In the genomic region with DNA sequence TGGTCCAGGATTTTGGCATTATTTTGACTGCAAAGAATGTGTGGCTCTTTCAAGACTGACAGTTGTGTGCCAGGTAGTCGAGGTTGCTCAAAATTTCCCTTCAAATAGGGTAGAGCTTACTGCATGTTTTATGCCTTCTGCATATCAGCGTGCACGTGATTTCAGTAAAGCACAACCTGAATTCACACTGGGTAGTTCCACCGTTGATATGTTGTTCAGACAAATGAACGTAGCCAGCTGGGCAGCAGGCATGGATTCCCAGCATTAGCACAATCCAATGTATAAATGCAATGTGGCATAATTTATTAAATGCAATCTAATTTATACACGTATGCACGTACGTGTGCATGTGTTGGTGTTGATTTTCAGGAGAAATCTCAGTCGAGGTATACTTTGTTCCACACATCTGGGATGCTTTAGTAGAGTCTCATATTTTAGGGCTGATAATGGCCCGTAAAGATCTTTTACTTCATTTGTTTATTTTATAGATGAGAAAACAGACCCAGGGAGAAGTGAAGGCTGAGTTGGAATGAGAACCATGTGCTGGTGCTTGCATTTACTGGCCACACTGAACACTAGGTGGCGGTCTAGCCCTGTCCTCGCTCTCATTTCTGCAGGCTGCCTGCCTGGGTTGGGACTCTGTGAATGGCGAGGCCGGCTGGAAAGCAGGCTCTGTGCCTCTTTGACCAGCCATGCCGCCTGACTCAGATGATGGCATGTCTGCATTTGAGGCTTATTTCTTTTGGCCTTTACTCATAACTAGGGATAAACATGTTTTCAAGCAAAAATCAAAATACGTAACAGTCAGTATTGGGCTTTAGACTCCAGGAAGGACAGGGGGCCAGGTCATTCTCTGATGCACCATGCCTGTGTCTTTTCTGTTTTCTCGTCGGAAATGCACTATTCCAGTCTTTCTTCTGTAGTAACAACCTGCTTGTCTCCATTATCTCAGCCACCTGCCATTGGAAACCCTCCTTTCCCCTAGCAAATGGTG, we compare ENCODE assay signal across 8 cellular contexts.
DNase-seq lines count a peak whose midpoint lies in the region; ATAC-seq and TF ChIP-seq lines count a peak whose summit lies in the region.

No MANE protein-coding gene starts in this region.

- no peaks in the 10 kb centered on the region for H3K27me3 ChIP-seq in body of pancreas

- peak overlapping the region; percentile 56 to 87 (median 74) for H3K27ac ChIP-seq in body of pancreas

- no peak overlapping the region for H3K27ac Mint-ChIP-seq in T-cell

- H3K9me3 ChIP-seq in body of pancreas, result no peaks in the 10 kb centered on the region

- H3K36me3 Mint-ChIP-seq in T-cell, result peaks cover 61% of the 10 kb centered on the region

- peaks cover 0 to 6% of the 10 kb centered on the region in 2 donors for H3K36me3 ChIP-seq in body of pancreas (replicated peaks in 1 of 2; ENCODE audit: insufficient read depth in 1 of 2, low read depth in 2 of 2)

- H3K27me3 Mint-ChIP-seq in T-cell, result no peaks in the 10 kb centered on the region

- H3K4me3 ChIP-seq in body of pancreas, result no peak overlapping the region

- peaks cover 48% of the 10 kb centered on the region for H3K4me1 ChIP-seq in body of pancreas

- H3K4me1 Mint-ChIP-seq in T-cell, result peaks cover 4 to 9% (median 6%) of the 10 kb centered on the region in 3 donors

- no peak overlapping the region for H3K4me3 Mint-ChIP-seq in T-cell

- DNase-seq in H4 (ENCODE audit: low spot score), result peak; percentile 32
- peak; percentile 42 for DNase-seq in M059J (ENCODE audit: low read depth)
- DNase-seq in T-cell, result peak in 33 of 34 experiments; percentile 17 to 71 (median 52)
- peak; percentile 77 to 83 (median 80) for DNase-seq in body of pancreas
- DNase-seq in iPS-NIHi11 (ENCODE audit: low spot score), result peak; percentile 80
- DNase-seq in stimulated activated CD4-positive, alpha-beta T cell treated with anti-CD3 and anti-CD28 coated beads, Interleukin-1b, Interleukin-23, amount 100 ng/mL, for 1 hour (ENCODE audit: low read depth in 2 of 2), result peak; percentile 7 to 21
- DNase-seq in NCI-H2029 treated with DMSO at 0.1 percent for 48 hours (lab: John Stamatoyannopoulos, UW), result no peak

- ATAC-seq in T-cell (replicated peaks in 1 of 4) (peak; percentile 70 to 75 (median 72)), body of pancreas (peak; percentile 77)

- no peaks in the 10 kb centered on the region for H3K9me3 Mint-ChIP-seq in T-cell

- 38 to 50% methylated on average over 18 of the region's 18 CpGs for WGBS in body of pancreas, 2 donors

- intact Hi-C loops in body of pancreas (cut with DNase I), result loop anchor here (5.0 kb wide), 1 partner anchor 135 kb away; no protein-coding TSS in a partner anchor

- POLR2A ChIA-PET in T-cell (lab: Charles Lee), result no interaction called here

- TF ChIP-seq CTCF in GM12872 (IDR thresholded peaks at IDR 0.05; ENCODE audit: insufficient read depth, low read depth, low read length) (peak; percentile 89), body of pancreas (IDR thresholded peaks at IDR 0.05) (peak; percentile 53 to 79 (median 74))

- CTCF ChIA-PET in T-cell (lab: Charles Lee), result no interaction called here

- peak in 1 of 3 donors; percentile 7 for TF ChIP-seq POLR2A in body of pancreas (IDR thresholded peaks at IDR 0.05)
